7 cellular contexts compared by ENCODE assay signal in genomic region chr20:62622877-62623487, GRCh38. TPM values are rescaled to one million over a fixed set of nuclear protein-coding genes. Genes with fewer than 3 reads are reported as not detected.
A peak's percentile ranks its signal among the peaks of the same experiment; 100 is the strongest.
DNase-seq lines count a peak whose midpoint lies in the region; TF ChIP-seq lines count a peak whose summit lies in the region.

No MANE protein-coding gene starts in this region.

- TF ChIP-seq RAD21 in Ishikawa (IDR thresholded peaks at IDR 0.05; ENCODE audit: low read depth) (no peak), liver (IDR thresholded peaks at IDR 0.05) (no peak)

- 84% methylated on average over 29 of the region's 29 CpGs for WGBS in liver

- no peaks in the 10 kb centered on the region for H3K36me3 ChIP-seq in liver (ENCODE audit: control insufficient read depth in 4 of 4, insufficient read depth in 3 of 4, low read depth in 1 of 4, low read length in 3 of 4)

- H3K4me3 ChIP-seq in liver (ENCODE audit: low read depth in 1 of 3, low read length in 3 of 3) = no peak overlapping the region

- peak overlapping the region; percentile 98 for H3K27ac Mint-ChIP-seq in activated naive CD8-positive, alpha-beta T cell treated with anti-CD3 and anti-CD28 coated beads for 36 hours

- peaks cover 0 to 3% (median 0%) of the 10 kb centered on the region in 4 donors for H3K27me3 ChIP-seq in liver (ENCODE audit: control insufficient read depth in 4 of 4, insufficient read depth in 4 of 4, low read length in 3 of 4)

- H3K9me3 Mint-ChIP-seq in activated naive CD8-positive, alpha-beta T cell treated with anti-CD3 and anti-CD28 coated beads for 36 hours = no peaks in the 10 kb centered on the region

- TF ChIP-seq EP300 in Ishikawa (IDR thresholded peaks at IDR 0.05; ENCODE audit: borderline replicate concordance) = no peak

- H3K9me3 ChIP-seq in liver (ENCODE audit: control insufficient read depth in 4 of 4, low read length in 3 of 4) = no peaks in the 10 kb centered on the region

- peaks cover 4 to 17% (median 7%) of the 10 kb centered on the region in 4 donors for H3K4me1 ChIP-seq in liver (ENCODE audit: control insufficient read depth in 4 of 4, insufficient read depth in 4 of 4, low read length in 3 of 4)

- no peak for TF ChIP-seq CTCF in liver (IDR thresholded peaks at IDR 0.05; ENCODE audit: low read depth, low read length, missing input control)

- H3K36me3 Mint-ChIP-seq in activated naive CD8-positive, alpha-beta T cell treated with anti-CD3 and anti-CD28 coated beads for 36 hours = no peaks in the 10 kb centered on the region

- no peaks in the 10 kb centered on the region for H3K27me3 Mint-ChIP-seq in activated naive CD8-positive, alpha-beta T cell treated with anti-CD3 and anti-CD28 coated beads for 36 hours

- DNase-seq in activated naive CD8-positive, alpha-beta T cell treated with anti-CD3 and anti-CD28 coated beads for 36 hours = no peak
- DNase-seq in NCI-H1694 (lab: John Stamatoyannopoulos, UW) (no peak), NCI-H82 (lab: John Stamatoyannopoulos, UW) (no peak)
- no peak for DNase-seq in stimulated activated CD8-positive, alpha-beta memory T cell treated with anti-CD3 and anti-CD28 coated beads, Interleukin-4, amount 100 ng/mL, for 48 hours

- H3K4me3 Mint-ChIP-seq in activated naive CD8-positive, alpha-beta T cell treated with anti-CD3 and anti-CD28 coated beads for 36 hours = peak overlapping the region; percentile 78

- peaks cover 33% of the 10 kb centered on the region for H3K4me1 Mint-ChIP-seq in activated naive CD8-positive, alpha-beta T cell treated with anti-CD3 and anti-CD28 coated beads for 36 hours

- peak overlapping the region in 1 of 2 donors; percentile 10 for H3K9ac ChIP-seq in liver (ENCODE audit: low read depth in 1 of 2, low read length in 2 of 2)

- H3K27ac ChIP-seq in liver (ENCODE audit: low read depth in 1 of 2, low read length in 2 of 2) (peak overlapping the region; percentile 65 to 80), temporal lobe (ENCODE audit: low read depth, low read length) (peak overlapping the region; percentile 69)

TF ChIP-seq in Ishikawa, 13 proteins besides CTCF, POLR2A, EP300 and RAD21:
- TF ChIP-seq REST (IDR thresholded peaks at IDR 0.05; ENCODE audit: low read depth) = no peak
- TF ChIP-seq, protein P1, sequence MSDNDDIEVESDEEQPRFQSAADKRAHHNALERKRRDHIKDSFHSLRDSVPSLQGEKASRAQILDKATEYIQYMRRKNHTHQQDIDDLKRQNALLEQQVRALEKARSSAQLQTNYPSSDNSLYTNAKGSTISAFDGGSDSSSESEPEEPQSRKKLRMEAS (IDR thresholded peaks at IDR 0.05) = peak; percentile 32; the same call in 1 of the 2 replicates
- no peak for TF ChIP-seq NFIC (IDR thresholded peaks at IDR 0.05)

TF ChIP-seq in liver, 16 proteins besides CTCF, POLR2A, EP300 and RAD21:
- TF ChIP-seq HNF4G (IDR thresholded peaks at IDR 0.05) = no peak
- no peak for TF ChIP-seq TAF1 (conservative IDR thresholded peaks at IDR 0.05)
- TF ChIP-seq, protein P1 (IDR thresholded peaks at IDR 0.05) = no peak
- no peak for TF ChIP-seq NR2F2 (IDR thresholded peaks at IDR 0.05)
- no peak for TF ChIP-seq EGR1 (IDR thresholded peaks at IDR 0.05; ENCODE audit: low read depth in 2 of 2)
- no peak for TF ChIP-seq FOXA1 (IDR thresholded peaks at IDR 0.05)
- TF ChIP-seq GABPA (IDR thresholded peaks at IDR 0.05 in 1 of 2, conservative IDR thresholded peaks at IDR 0.05 in 1 of 2) = no peak
- no peak for TF ChIP-seq FOXA2 (IDR thresholded peaks at IDR 0.05)

RNA-seq across cellular contexts. Expression of gene SLCO4A1, which starts 19.3 kb away (rescaled TPM):
- 10 to 100 TPM; 55.0 to 56.9 TPM for total RNA-seq in activated naive CD8-positive, alpha-beta T cell treated with anti-CD3 and anti-CD28 coated beads for 36 hours
- total RNA-seq in liver (1 to 10 TPM; 1.7 to 3.5 TPM), temporal lobe (1.7 TPM)
- 1 to 10 TPM; 1.3 to 4.3 TPM for polyA plus RNA-seq in liver

Comparison
In these comparisons a context has a peak if more than half of its experiments do, and no peak if none do; other contexts are left out.
1. RNA of gene SLCO4A1, which starts 19.3 kb away (total RNA-seq): 55.0 to 56.9 TPM in activated naive CD8-positive, alpha-beta T cell treated with anti-CD3 and anti-CD28 coated beads for 36 hours; 1.7 to 3.5 TPM in liver and 1.7 TPM in temporal lobe (single experiment); every median in the first group is over 10 times any median in the second.